ENCODE assay signal across 1 cellular context in genomic region chr3:195140816-195141793, GRCh38.
A peak's percentile ranks its signal among the peaks of the same experiment; 100 is the strongest.
TF ChIP-seq lines count a peak whose summit lies in the region.

No MANE protein-coding gene starts in this region.

TF ChIP-seq in K562, 482 proteins besides CTCF, POLR2A, EP300 and RAD21 (continued from another document and continues in another):
- TF ChIP-seq RBM14 (IDR thresholded peaks at IDR 0.05; ENCODE audit: borderline replicate concordance, insufficient read depth, low read depth, low read length) = no peak
- no peak for TF ChIP-seq NUFIP1 (IDR thresholded peaks at IDR 0.05; ENCODE audit: partially characterized antibody)
- peak; percentile 95 for TF ChIP-seq CREB3L1 (IDR thresholded peaks at IDR 0.05; ENCODE audit: borderline replicate concordance, low read depth)
- TF ChIP-seq HMG20A (CRISPR knock-in tag; conservative IDR thresholded peaks at IDR 0.05) = no peak
- no peak for TF ChIP-seq HMGXB4 (CRISPR knock-in tag; IDR thresholded peaks at IDR 0.05)
- peak; percentile 98 for TF ChIP-seq ARID1B (IDR thresholded peaks at IDR 0.05)
- TF ChIP-seq E4F1 (CRISPR knock-in tag; IDR thresholded peaks at IDR 0.05; ENCODE audit: borderline replicate concordance) = no peak
- no peak for TF ChIP-seq NFYB (IDR thresholded peaks at IDR 0.05; ENCODE audit: extremely low read depth, insufficient read length)
- TF ChIP-seq NCOA2 (IDR thresholded peaks at IDR 0.05; ENCODE audit: partially characterized antibody in 2 of 2) = no peak
- TF ChIP-seq PHTF2 (CRISPR knock-in tag; IDR thresholded peaks at IDR 0.05) = no peak
- no peak for TF ChIP-seq PRMT5 (CRISPR knock-in tag; IDR thresholded peaks at IDR 0.05)
- no peak for TF ChIP-seq KDM5B (IDR thresholded peaks at IDR 0.05; ENCODE audit: insufficient replicate concordance, low read depth, low read length)
- peak; percentile 97 for TF ChIP-seq C11orf30 (IDR thresholded peaks at IDR 0.05; ENCODE audit: low read depth)
- TF ChIP-seq ZNF589 (CRISPR knock-in tag; IDR thresholded peaks at IDR 0.05; ENCODE audit: low read depth) = no peak; the same call in 1 of the 2 replicates
- no peak for TF ChIP-seq HDGF (IDR thresholded peaks at IDR 0.05)
- TF ChIP-seq ZBTB49 (CRISPR knock-in tag; IDR thresholded peaks at IDR 0.05; ENCODE audit: borderline replicate concordance) = no peak
- no peak for TF ChIP-seq GTF2E2 (tag; IDR thresholded peaks at IDR 0.05)
- no peak for TF ChIP-seq TFE3 (CRISPR knock-in tag; IDR thresholded peaks at IDR 0.05)
- TF ChIP-seq CBFB (CRISPR knock-in tag; IDR thresholded peaks at IDR 0.05) = no peak
- no peak for TF ChIP-seq ZNF778 (CRISPR knock-in tag; IDR thresholded peaks at IDR 0.05)
- peak; percentile 66; the same call in 1 of the 2 replicates for TF ChIP-seq AFF4 (CRISPR knock-in tag; IDR thresholded peaks at IDR 0.05)
- TF ChIP-seq CC2D1A (IDR thresholded peaks at IDR 0.05) = peak; percentile 26; the same call in 1 of the 2 replicates
- no peak for TF ChIP-seq HES1 (IDR thresholded peaks at IDR 0.05; ENCODE audit: low read depth)
- TF ChIP-seq ZBED1 (IDR thresholded peaks at IDR 0.05) = no peak
- TF ChIP-seq ZNF511 (CRISPR knock-in tag; IDR thresholded peaks at IDR 0.05) = no peak
- no peak for TF ChIP-seq SIN3B (IDR thresholded peaks at IDR 0.05; ENCODE audit: low read depth)
- TF ChIP-seq HDAC1 (IDR thresholded peaks at IDR 0.05) = peak in 1 of 2 experiments; percentile 65; a peak in 1 of 4 replicates
- TF ChIP-seq BRD9 (IDR thresholded peaks at IDR 0.05; ENCODE audit: low read depth, partially characterized antibody) = peak; percentile 86
- TF ChIP-seq GATA2 (CRISPR knock-in tag; IDR thresholded peaks at IDR 0.05) = peak; percentile 87
- no peak for TF ChIP-seq ZKSCAN3 (CRISPR knock-in tag; IDR thresholded peaks at IDR 0.05)
- peak; percentile 90 for TF ChIP-seq JUN (IDR thresholded peaks at IDR 0.05; ENCODE audit: borderline replicate concordance, low read depth, low read length)
- TF ChIP-seq JUN (CRISPR knock-in tag; IDR thresholded peaks at IDR 0.05; ENCODE audit: borderline replicate concordance) = peak; percentile 89; the same call in 1 of the 2 replicates
- no peak for TF ChIP-seq COPS2 (conservative IDR thresholded peaks at IDR 0.05)
- TF ChIP-seq GTF3C2 (IDR thresholded peaks at IDR 0.05; ENCODE audit: borderline replicate concordance, extremely low read depth, insufficient read length) = no peak
- TF ChIP-seq HNRNPH1 (optimal IDR thresholded peaks at IDR 0.05; ENCODE audit: low read depth, low read length) = no peak
- peak; percentile 76 for TF ChIP-seq SMAD1 (IDR thresholded peaks at IDR 0.05; ENCODE audit: low read depth, low read length, partially characterized antibody)
- no peak for TF ChIP-seq FOXA1 (IDR thresholded peaks at IDR 0.05; ENCODE audit: borderline replicate concordance)
- TF ChIP-seq ZNF143 (CRISPR knock-in tag; IDR thresholded peaks at IDR 0.05) = no peak
- TF ChIP-seq ZNF175 (CRISPR knock-in tag; IDR thresholded peaks at IDR 0.05; ENCODE audit: low read depth) = peak; percentile 89
- no peak for TF ChIP-seq ZNF507 (tag; conservative IDR thresholded peaks at IDR 0.05)
- TF ChIP-seq ETV1 (tag; conservative IDR thresholded peaks at IDR 0.05; ENCODE audit: low read depth) = peak; percentile 95
- TF ChIP-seq ZNF133 (CRISPR knock-in tag; IDR thresholded peaks at IDR 0.05) = 0 out of 2 replicates have a peak, but pooled peaks have one; percentile 53
- no peak for TF ChIP-seq NFE2 (IDR thresholded peaks at IDR 0.05; ENCODE audit: low read depth)
- TF ChIP-seq ZNF347 (CRISPR knock-in tag; IDR thresholded peaks at IDR 0.05; ENCODE audit: low read depth) = no peak
- TF ChIP-seq SREBF1 (IDR thresholded peaks at IDR 0.05; ENCODE audit: borderline replicate concordance, low read depth, low read length) = no peak
- TF ChIP-seq ZNF449 (CRISPR knock-in tag; IDR thresholded peaks at IDR 0.05) = no peak
- TF ChIP-seq ATF7 (IDR thresholded peaks at IDR 0.05) = peak; percentile 97
- peak; percentile 69 for TF ChIP-seq CCNT2 (IDR thresholded peaks at IDR 0.05; ENCODE audit: borderline replicate concordance, extremely low read depth, insufficient read length, low read depth, low read length)
